Comparison of ENCODE assay signal across 12 cellular contexts in the genomic region with DNA sequence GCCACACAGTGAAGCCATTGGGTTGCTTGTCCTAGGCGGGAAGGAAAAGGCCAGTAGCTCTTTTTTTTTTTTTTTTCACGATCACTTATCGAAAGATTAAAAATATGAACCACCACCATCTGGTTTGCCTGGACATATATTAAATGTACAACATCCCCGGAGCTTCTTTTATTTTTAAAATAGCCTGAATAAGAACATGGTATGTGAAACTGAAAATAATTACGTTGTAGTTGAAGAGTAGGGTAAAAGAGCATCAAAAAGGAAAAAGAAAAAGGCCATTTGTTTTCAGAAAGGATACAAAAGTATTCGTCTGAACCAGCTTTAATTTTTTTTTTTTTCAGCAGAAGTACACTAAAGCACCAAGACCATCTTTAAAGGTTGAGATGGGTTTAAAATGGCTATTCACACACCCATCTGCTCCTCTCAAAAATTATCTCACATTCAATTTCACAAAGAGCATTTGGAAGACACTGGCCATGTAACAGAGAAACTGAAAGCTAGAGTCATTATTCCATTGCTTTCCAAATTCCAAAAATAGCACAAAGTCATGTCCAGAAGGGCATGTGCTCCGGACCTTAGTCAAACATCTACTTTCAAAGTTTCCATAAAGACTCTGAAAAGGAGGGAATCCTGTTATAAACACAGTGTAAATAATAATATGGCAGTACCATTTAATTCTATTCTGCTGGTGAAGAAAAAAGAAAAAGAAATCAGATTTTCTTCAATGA.
"Had no signal": no experiment of that assay in that cellular context is flagged by ENCODE, and none has a peak within 500 bp of the region (broad histone marks: within the 10 kb centered on the region; RNA-seq: fewer than 3 reads in every experiment).

No MANE protein-coding gene starts in this region.

- H3K9me3 ChIP-seq: breast epithelium, esophagus squamous epithelium, stomach had no signal

- H3K27ac ChIP-seq: breast epithelium, esophagus squamous epithelium, stomach had no signal

- DNase-seq: activated CD4-positive, alpha-beta T cell treated with anti-CD3 and anti-CD28 coated beads, Interleukin-2, amount 50 U/mL, for 4 hours; activated CD4-positive, CD25-positive, alpha-beta regulatory T cell treated with anti-CD3 and anti-CD28 coated beads, Interleukin-2, amount 50 U/mL, for 72 hours; activated effector memory CD4-positive, alpha-beta T cell treated with anti-CD3 and anti-CD28 coated beads, Interleukin-2, amount 50 U/mL, for 16 hours; activated naive CD8-positive, alpha-beta T cell treated with anti-CD3 and anti-CD28 coated beads for 36 hours; activated T-cell treated with anti-CD3 and anti-CD28 coated beads, Interleukin-2, amount 50 U/mL, for 1 hour; aorta; esophagus squamous epithelium; hippocampal formation; nephron progenitor cell; small intestine; stomach had no signal

- H3K36me3 ChIP-seq: breast epithelium, esophagus squamous epithelium, stomach had no signal

- H3K4me1 ChIP-seq: breast epithelium, esophagus squamous epithelium, stomach had no signal

- H3K27me3 ChIP-seq: breast epithelium, esophagus squamous epithelium, stomach had no signal

- H3K4me3 ChIP-seq: breast epithelium, esophagus squamous epithelium, stomach had no signal
